Comparison of ENCODE assay signal across 10 cellular contexts in genomic region chr17:77462101-77462500, GRCh38.
A peak's percentile ranks its signal among the peaks of the same experiment; 100 is the strongest.
DNase-seq lines count a peak whose midpoint lies in the region; ATAC-seq, FAIRE-seq and TF ChIP-seq lines count a peak whose summit lies in the region.
"Had no signal": no experiment of that assay in that cellular context is flagged by ENCODE, and none has a peak within 500 bp of the region (broad histone marks: within the 10 kb centered on the region; RNA-seq: fewer than 3 reads in every experiment).

No MANE protein-coding gene starts in this region.

- H3K27me3 Mint-ChIP-seq in activated T-helper 1 cell treated with anti-CD3 and anti-CD28 coated beads, Interleukin-12 subunit alpha, Interleukin-12 subunit beta, Interleukin-2, Interleukin-4 antibody, amounts not matched to agents 30 ng/mL and 10 ng/mL and 1 ng/mL, durations not matched to agents 14 hours and 24 hours and 36 hours (ENCODE audit: insufficient read depth): no peaks in the 10 kb centered on the region
- H3K27me3 Mint-ChIP-seq in natural killer cell treated with Interleukin-12 subunit alpha and Interleukin-12 subunit beta and Interleukin-15 and Interleukin-18, amount 100 ng/mL, for 72 hours: no peaks in the 10 kb centered on the region

- H3K27ac Mint-ChIP-seq in activated T-helper 1 cell treated with anti-CD3 and anti-CD28 coated beads, Interleukin-12 subunit alpha, Interleukin-12 subunit beta, Interleukin-2, Interleukin-4 antibody, amounts not matched to agents 30 ng/mL and 10 ng/mL and 1 ng/mL, durations not matched to agents 14 hours and 24 hours and 36 hours: peak overlapping the region; percentile 98
- peak overlapping the region; percentile 99 for H3K27ac Mint-ChIP-seq in natural killer cell treated with Interleukin-12 subunit alpha and Interleukin-12 subunit beta and Interleukin-15 and Interleukin-18, amount 100 ng/mL, for 72 hours

- DNase-seq in GM12891 (ENCODE audit: insufficient read length, low spot score) (no peak), NCI-H146 (lab: John Stamatoyannopoulos, UW) (no peak), NCI-H1105 treated with DMSO at 0.1 percent for 48 hours (lab: John Stamatoyannopoulos, UW) (no peak), HK-2 (ENCODE audit: unreplicated experiment) (no peak)
- DNase-seq in activated T-helper 1 cell treated with anti-CD3 and anti-CD28 coated beads, Interleukin-12 subunit alpha, Interleukin-12 subunit beta, Interleukin-2, Interleukin-4 antibody, amounts not matched to agents 30 ng/mL and 10 ng/mL and 1 ng/mL, durations not matched to agents 14 hours and 24 hours and 36 hours (ENCODE audit: low spot score): no peak
- peak; percentile 80 for DNase-seq in natural killer cell treated with Interleukin-12 subunit alpha and Interleukin-12 subunit beta and Interleukin-15 and Interleukin-18, amount 100 ng/mL, for 72 hours (ENCODE audit: low spot score)
- DNase-seq in effector CD8-positive, alpha-beta T cell (lab: John Stamatoyannopoulos, UW): no peak
- DNase-seq: NCI-H1048 had no signal

- peak overlapping the region; percentile 72 for H3K4me3 Mint-ChIP-seq in activated T-helper 1 cell treated with anti-CD3 and anti-CD28 coated beads, Interleukin-12 subunit alpha, Interleukin-12 subunit beta, Interleukin-2, Interleukin-4 antibody, amounts not matched to agents 30 ng/mL and 10 ng/mL and 1 ng/mL, durations not matched to agents 14 hours and 24 hours and 36 hours
- H3K4me3 Mint-ChIP-seq in natural killer cell treated with Interleukin-12 subunit alpha and Interleukin-12 subunit beta and Interleukin-15 and Interleukin-18, amount 100 ng/mL, for 72 hours: peak overlapping the region; percentile 85

- peak; percentile 43 for ATAC-seq in HG02678 (IDR thresholded peaks at IDR 0.05; ENCODE audit: unreplicated experiment)
- peak; percentile 66 to 83 for ATAC-seq in natural killer cell treated with Interleukin-12 subunit alpha and Interleukin-12 subunit beta and Interleukin-15 and Interleukin-18, amount 100 ng/mL, for 72 hours

- peak; percentile 90 for FAIRE-seq in GM12891 (lab: Jason Lieb, UNC)
- FAIRE-seq: islet of Langerhans had no signal

- intact Hi-C loops in activated T-helper 1 cell treated with anti-CD3 and anti-CD28 coated beads, Interleukin-12 subunit alpha, Interleukin-12 subunit beta, Interleukin-2, Interleukin-4 antibody, amounts not matched to agents 30 ng/mL and 10 ng/mL and 1 ng/mL, durations not matched to agents 14 hours and 24 hours and 36 hours (cut with micrococcal nuclease): loop anchor here (2.0 to 5.0 kb wide), 2 partner anchors 57 to 1545 kb away; partner anchors contain the start of gene CANT1

- no peak for TF ChIP-seq POLR2A in GM12891 (IDR thresholded peaks at IDR 0.05; ENCODE audit: low read depth, low read length)

- H3K36me3 Mint-ChIP-seq in activated T-helper 1 cell treated with anti-CD3 and anti-CD28 coated beads, Interleukin-12 subunit alpha, Interleukin-12 subunit beta, Interleukin-2, Interleukin-4 antibody, amounts not matched to agents 30 ng/mL and 10 ng/mL and 1 ng/mL, durations not matched to agents 14 hours and 24 hours and 36 hours (ENCODE audit: low read depth): peaks cover 31% of the 10 kb centered on the region
- H3K36me3 Mint-ChIP-seq in natural killer cell treated with Interleukin-12 subunit alpha and Interleukin-12 subunit beta and Interleukin-15 and Interleukin-18, amount 100 ng/mL, for 72 hours: peaks cover 4% of the 10 kb centered on the region

- peaks cover 83% of the 10 kb centered on the region for H3K4me1 Mint-ChIP-seq in activated T-helper 1 cell treated with anti-CD3 and anti-CD28 coated beads, Interleukin-12 subunit alpha, Interleukin-12 subunit beta, Interleukin-2, Interleukin-4 antibody, amounts not matched to agents 30 ng/mL and 10 ng/mL and 1 ng/mL, durations not matched to agents 14 hours and 24 hours and 36 hours (ENCODE audit: low read depth)
- H3K4me1 Mint-ChIP-seq in natural killer cell treated with Interleukin-12 subunit alpha and Interleukin-12 subunit beta and Interleukin-15 and Interleukin-18, amount 100 ng/mL, for 72 hours (ENCODE audit: low read depth in 2 of 2): peaks cover 72 to 81% of the 10 kb centered on the region in 2 donors

- no peaks in the 10 kb centered on the region for H3K9me3 Mint-ChIP-seq in activated T-helper 1 cell treated with anti-CD3 and anti-CD28 coated beads, Interleukin-12 subunit alpha, Interleukin-12 subunit beta, Interleukin-2, Interleukin-4 antibody, amounts not matched to agents 30 ng/mL and 10 ng/mL and 1 ng/mL, durations not matched to agents 14 hours and 24 hours and 36 hours
- H3K9me3 Mint-ChIP-seq in natural killer cell treated with Interleukin-12 subunit alpha and Interleukin-12 subunit beta and Interleukin-15 and Interleukin-18, amount 100 ng/mL, for 72 hours: no peaks in the 10 kb centered on the region

TF ChIP-seq in GM12891, 5 proteins besides CTCF, POLR2A, EP300 and RAD21:
- TF ChIP-seq POLR2AphosphoS5 (IDR thresholded peaks at IDR 0.05; ENCODE audit: low read depth, low read length): no peak; the same call in 1 of the 2 replicates
- no peak for TF ChIP-seq TAF1 (IDR thresholded peaks at IDR 0.05; ENCODE audit: low read depth, low read length)
- TF ChIP-seq PAX5 (IDR thresholded peaks at IDR 0.05; ENCODE audit: insufficient read depth, low read length, severe bottlenecking): peak; percentile 24
- TF ChIP-seq POU2F2 (IDR thresholded peaks at IDR 0.05; ENCODE audit: low read depth, low read length): no peak; the same call in 1 of the 2 replicates
- TF ChIP-seq SPI1 (IDR thresholded peaks at IDR 0.05; ENCODE audit: low read depth, low read length): peak; percentile 24; the same call in 1 of the 2 replicates
